ENCODE assay signal across 8 cellular contexts in genomic region chr1:101122452-101123166, GRCh38.
A peak's percentile ranks its signal among the peaks of the same experiment; 100 is the strongest.
DNase-seq lines count a peak whose midpoint lies in the region; ATAC-seq and FAIRE-seq lines count a peak whose summit lies in the region.

No MANE protein-coding gene starts in this region.

- H3K27me3 ChIP-seq in MG63, result no peaks in the 10 kb centered on the region

- no peaks in the 10 kb centered on the region for H3K36me3 ChIP-seq in MG63

- no peaks in the 10 kb centered on the region for H3K9me3 ChIP-seq in MG63

- no peak overlapping the region for H3K4me3 ChIP-seq in MG63

- FAIRE-seq in endometrium (lab: Jason Lieb, UNC), result peak; percentile 29

- DNase-seq in AG08395 (ENCODE audit: low spot score) (no peak), NCI-H1930 (lab: John Stamatoyannopoulos, UW) (no peak), MG63 (no peak)
- DNase-seq in activated effector memory CD4-positive, alpha-beta T cell treated with anti-CD3 and anti-CD28 coated beads, Interleukin-2, amount 50 U/mL, for 16 hours, result no peak

- peak; percentile 99 for ATAC-seq in GM18511 (IDR thresholded peaks at IDR 0.05; ENCODE audit: unreplicated experiment)
- ATAC-seq in GM21423 (IDR thresholded peaks at IDR 0.05; ENCODE audit: unreplicated experiment), result peak; percentile 97
- peak; percentile 94 for ATAC-seq in HG03432 (IDR thresholded peaks at IDR 0.05; ENCODE audit: unreplicated experiment)
